18 cellular contexts compared by ENCODE assay signal in genomic region chr7:25947669-25948516, GRCh38.
DNase-seq lines count a peak whose midpoint lies in the region; ATAC-seq and TF ChIP-seq lines count a peak whose summit lies in the region.
"Had no signal": no experiment of that assay in that cellular context is flagged by ENCODE, and none has a peak within 500 bp of the region (broad histone marks: within the 10 kb centered on the region; RNA-seq: fewer than 3 reads in every experiment).

No MANE protein-coding gene starts in this region.

- WGBS in lower leg skin, 2 donors: 78 to 79% methylated on average over 13 of the region's 13 CpGs

- peaks cover 46% of the 10 kb centered on the region for H3K4me1 Mint-ChIP-seq in GM23338
- H3K4me1 Mint-ChIP-seq in progenitor cell of endocrine pancreas (ENCODE audit: low read depth): peaks cover 37% of the 10 kb centered on the region
- peaks cover 17% of the 10 kb centered on the region for H3K4me1 Mint-ChIP-seq in activated CD4-positive, alpha-beta T cell treated with anti-CD3 and anti-CD28 coated beads for 36 hours

- peak overlapping the region; percentile 93 for H3K4me2 ChIP-seq in GM23338
- H3K4me2 ChIP-seq in OCI-LY7 (ENCODE audit: low read length): peak overlapping the region; percentile 96
- H3K4me2 ChIP-seq: neural progenitor cell had no signal

- H3K79me2 ChIP-seq in GM23338 (replicated peaks; ENCODE audit: insufficient read depth) (peaks cover 28% of the 10 kb centered on the region), OCI-LY7 (ENCODE audit: insufficient read depth, low read depth, low read length) (peaks cover 14% of the 10 kb centered on the region; the same call in 1 of the 2 replicates)

- DNase-seq in GM23338 (ENCODE audit: low spot score) (no peak), OCI-LY7 (ENCODE audit: low spot score) (peak; percentile 21), progenitor cell of endocrine pancreas (ENCODE audit: low spot score, unreplicated experiment) (no peak), lower leg skin (ENCODE audit: low spot score in 2 of 2) (no peak), uterus (no peak)
- DNase-seq in activated CD4-positive, alpha-beta T cell treated with anti-CD3 and anti-CD28 coated beads for 36 hours: no peak
- DNase-seq: activated CD4-positive, alpha-beta T cell treated with anti-CD3 and anti-CD28 coated beads, Interleukin-2, amount 10 ng/mL, durations not matched to agents 7 days and 5 days; activated T-cell treated with anti-CD3 and anti-CD28 coated beads, Interleukin-2, amount 50 U/mL, for 24 hours; dermis blood vessel endothelial cell; heart right ventricle; kidney; NCI-H1105; NCI-H82; stimulated activated CD4-positive, alpha-beta T cell treated with anti-CD3 and anti-CD28 coated beads, Interleukin-2, amount 100 ng/mL, for 24 hours had no signal

- H3K27ac ChIP-seq in GM23338 (ENCODE audit: low read depth): no peak overlapping the region; the same call in 1 of the 2 replicates
- peak overlapping the region; percentile 44 for H3K27ac ChIP-seq in OCI-LY7 (ENCODE audit: low read depth, low read length, poor library complexity, severe bottlenecking)
- H3K27ac ChIP-seq in uterus: no peak overlapping the region
- H3K27ac ChIP-seq: heart right ventricle, neural progenitor cell had no signal

- H3K9me3 ChIP-seq in OCI-LY7 (ENCODE audit: low read length): peaks cover 20% of the 10 kb centered on the region
- H3K9me3 ChIP-seq in uterus: no peaks in the 10 kb centered on the region
- H3K9me3 ChIP-seq: heart right ventricle had no signal

- H2AFZ ChIP-seq in GM23338 (no peak overlapping the region), OCI-LY7 (ENCODE audit: low read length) (no peak overlapping the region)
- H2AFZ ChIP-seq: neural progenitor cell had no signal

- no peaks in the 10 kb centered on the region for H3K36me3 ChIP-seq in GM23338 (ENCODE audit: insufficient read depth)
- peaks cover 22% of the 10 kb centered on the region; the same call in 1 of the 2 replicates for H3K36me3 ChIP-seq in OCI-LY7 (ENCODE audit: insufficient read depth, low read length)
- H3K36me3 ChIP-seq in uterus: no peaks in the 10 kb centered on the region
- H3K36me3 ChIP-seq: heart right ventricle, neural progenitor cell had no signal

- BruUV-seq in OCI-LY7 (replicated peaks; lab: Mats Ljungman, UMichigan): no TSS peak

- intact Hi-C loops in OCI-LY7 (cut with micrococcal nuclease; ENCODE audit: unreplicated experiment): no loop called here
- intact Hi-C loops in lower leg skin (cut with DNase I; ENCODE audit: low total_unique reads): no loop called here
- intact Hi-C loops in uterus (cut with DNase I; ENCODE audit: low total_unique reads): no loop called here
- intact Hi-C loops in activated CD4-positive, alpha-beta T cell treated with anti-CD3 and anti-CD28 coated beads for 36 hours (cut with DNase I, micrococcal nuclease): no loop called here

- H3K27ac Mint-ChIP-seq in GM23338: no peak overlapping the region
- H3K27ac Mint-ChIP-seq in progenitor cell of endocrine pancreas: peak overlapping the region; percentile 34
- H3K27ac Mint-ChIP-seq in activated CD4-positive, alpha-beta T cell treated with anti-CD3 and anti-CD28 coated beads for 36 hours: no peak overlapping the region
- H3K27ac Mint-ChIP-seq: activated CD4-positive, alpha-beta T cell treated with anti-CD3 and anti-CD28 coated beads, Interleukin-2, amount 10 ng/mL, durations not matched to agents 7 days and 5 days; activated naive CD4-positive, alpha-beta T cell treated with anti-CD3 and anti-CD28 coated beads, Interleukin-2, amount 50 U/mL, for 72 hours; activated T-cell treated with anti-CD3 and anti-CD28 coated beads, Interleukin-2, amount 50 U/mL, for 24 hours; neural progenitor cell had no signal

- CTCF ChIA-PET in OCI-LY7 (lab: Charles Lee; ENCODE audit: unreplicated experiment): no interaction called here
- CTCF ChIA-PET in activated CD4-positive, alpha-beta T cell treated with anti-CD3 and anti-CD28 coated beads for 36 hours (lab: Charles Lee): interaction anchor here (0.6 to 1.8 kb wide), 3 partner anchors 53 to 417 kb away, joined by 3 to 5 read pairs (median 3); no protein-coding TSS in a partner anchor

- TF ChIP-seq POLR2A in GM15510 (IDR thresholded peaks at IDR 0.05; ENCODE audit: borderline replicate concordance, extremely low read depth, insufficient read length): peak; percentile 17
- TF ChIP-seq POLR2A in lower leg skin (IDR thresholded peaks at IDR 0.05): no peak
- TF ChIP-seq POLR2A in uterus (IDR thresholded peaks at IDR 0.05): no peak

- H3K27me3 Mint-ChIP-seq in GM23338 (ENCODE audit: insufficient read depth, low read depth, poor library complexity) (peaks cover 15% of the 10 kb centered on the region), progenitor cell of endocrine pancreas (no peaks in the 10 kb centered on the region)
- no peaks in the 10 kb centered on the region for H3K27me3 Mint-ChIP-seq in activated CD4-positive, alpha-beta T cell treated with anti-CD3 and anti-CD28 coated beads for 36 hours

- TF ChIP-seq CTCF in GM23338 (conservative IDR thresholded peaks at IDR 0.05; ENCODE audit: low read depth in 2 of 2): no peak
- no peak for TF ChIP-seq CTCF in OCI-LY7 (conservative IDR thresholded peaks at IDR 0.05; ENCODE audit: low read length)
- TF ChIP-seq CTCF in progenitor cell of endocrine pancreas (IDR thresholded peaks at IDR 0.05; ENCODE audit: unreplicated experiment): no peak
- no peak for TF ChIP-seq CTCF in lower leg skin (IDR thresholded peaks at IDR 0.05)
- no peak for TF ChIP-seq CTCF in uterus (IDR thresholded peaks at IDR 0.05)

- H3K4me3 Mint-ChIP-seq in GM23338 (no peak overlapping the region; the same call in 1 of the 3 replicates), progenitor cell of endocrine pancreas (ENCODE audit: low read depth) (peak overlapping the region; percentile 93)
- H3K4me3 Mint-ChIP-seq in activated CD4-positive, alpha-beta T cell treated with anti-CD3 and anti-CD28 coated beads for 36 hours: no peak overlapping the region
- H3K4me3 Mint-ChIP-seq: activated CD4-positive, alpha-beta T cell treated with anti-CD3 and anti-CD28 coated beads, Interleukin-2, amount 10 ng/mL, durations not matched to agents 7 days and 5 days; activated T-cell treated with anti-CD3 and anti-CD28 coated beads, Interleukin-2, amount 50 U/mL, for 24 hours; mesothelial cell of epicardium had no signal

- H3K9me2 ChIP-seq in GM23338 (ENCODE audit: insufficient read depth): no peaks in the 10 kb centered on the region
- H3K9me2 ChIP-seq in OCI-LY7 (ENCODE audit: insufficient read depth, low read length): no peaks in the 10 kb centered on the region

- no peaks in the 10 kb centered on the region for H3F3A ChIP-seq in GM23338 (replicated peaks; ENCODE audit: low read depth)

- H3K4me1 ChIP-seq in GM23338 (ENCODE audit: insufficient read depth) (peaks cover 36% of the 10 kb centered on the region), OCI-LY7 (ENCODE audit: insufficient read depth, low read length, poor library complexity, severe bottlenecking) (peaks cover 46% of the 10 kb centered on the region), uterus (peaks cover 0 to 8% of the 10 kb centered on the region in 2 donors)

- POLR2A ChIA-PET in OCI-LY7 (lab: Charles Lee): interaction anchor here (0.6 to 1.6 kb wide), 5 partner anchors 12 to 73 kb away, joined by 3 to 8 read pairs (median 3); no protein-coding TSS in a partner anchor
- POLR2A ChIA-PET in activated CD4-positive, alpha-beta T cell treated with anti-CD3 and anti-CD28 coated beads for 36 hours (lab: Charles Lee): no interaction called here

- H4K20me1 ChIP-seq in GM23338 (replicated peaks; ENCODE audit: insufficient read depth) (0 out of 2 replicates have a peak, but pooled peaks cover 8% of the 10 kb centered on the region), OCI-LY7 (ENCODE audit: insufficient read depth, low read length) (no peaks in the 10 kb centered on the region)

- H3K27me3 ChIP-seq in GM23338 (ENCODE audit: insufficient read depth) (no peaks in the 10 kb centered on the region), uterus (no peaks in the 10 kb centered on the region)

- H3K9me3 Mint-ChIP-seq in GM23338: peaks cover 3% of the 10 kb centered on the region; the same call in 2 of the 3 replicates
- H3K9me3 Mint-ChIP-seq in progenitor cell of endocrine pancreas (ENCODE audit: low read depth): peaks cover 3% of the 10 kb centered on the region
- no peaks in the 10 kb centered on the region for H3K9me3 Mint-ChIP-seq in activated CD4-positive, alpha-beta T cell treated with anti-CD3 and anti-CD28 coated beads for 36 hours (ENCODE audit: low read depth)
- H3K9me3 Mint-ChIP-seq: activated CD4-positive, alpha-beta T cell treated with anti-CD3 and anti-CD28 coated beads, Interleukin-2, amount 10 ng/mL, durations not matched to agents 7 days and 5 days; activated naive CD4-positive, alpha-beta T cell treated with anti-CD3 and anti-CD28 coated beads, Interleukin-2, amount 50 U/mL, for 72 hours; activated T-cell treated with anti-CD3 and anti-CD28 coated beads, Interleukin-2, amount 50 U/mL, for 24 hours; mesothelial cell of epicardium; neural progenitor cell had no signal

- peak overlapping the region; percentile 82 for H3K4me3 ChIP-seq in GM23338
- H3K4me3 ChIP-seq in OCI-LY7 (ENCODE audit: low read depth, low read length, poor library complexity, severe bottlenecking): peak overlapping the region; percentile 76
- no peak overlapping the region for H3K4me3 ChIP-seq in lower leg skin (ENCODE audit: low read depth, poor library complexity, severe bottlenecking)
- no peak overlapping the region for H3K4me3 ChIP-seq in uterus
- H3K4me3 ChIP-seq: heart right ventricle, neural progenitor cell had no signal

- H3K36me3 Mint-ChIP-seq in GM23338 (ENCODE audit: low read depth) (peaks cover 12% of the 10 kb centered on the region; the same call in 1 of the 3 replicates), progenitor cell of endocrine pancreas (ENCODE audit: insufficient read depth) (peaks cover 4% of the 10 kb centered on the region)
- H3K36me3 Mint-ChIP-seq in activated CD4-positive, alpha-beta T cell treated with anti-CD3 and anti-CD28 coated beads for 36 hours (ENCODE audit: low read depth): no peaks in the 10 kb centered on the region
- H3K36me3 Mint-ChIP-seq: mesothelial cell of epicardium, neural progenitor cell had no signal

- no peak for ATAC-seq in GM23338
- no peak for ATAC-seq in activated CD4-positive, alpha-beta T cell treated with anti-CD3 and anti-CD28 coated beads for 36 hours
- ATAC-seq: activated naive CD4-positive, alpha-beta T cell treated with anti-CD3 and anti-CD28 coated beads, Interleukin-2, amount 50 U/mL, for 72 hours; heart right ventricle had no signal

TF ChIP-seq in GM23338, 12 proteins besides CTCF, POLR2A, EP300 and RAD21 (continues in another document):
- no peak for TF ChIP-seq EZH2 (IDR thresholded peaks at IDR 0.05; ENCODE audit: low read depth, unreplicated experiment)
- no peak for TF ChIP-seq POLR2AphosphoS5 (IDR thresholded peaks at IDR 0.05; ENCODE audit: low read depth)
- TF ChIP-seq EZH2phosphoT487 (IDR thresholded peaks at IDR 0.05; ENCODE audit: unreplicated experiment): no peak
- no peak for TF ChIP-seq CREB1 (CRISPR knock-in tag; IDR thresholded peaks at IDR 0.05; ENCODE audit: low read depth)

Comparison
In these comparisons a context has a peak if more than half of its experiments do, and no peak if none do; other contexts are left out.
1. H3K4me3 ChIP-seq: peak in GM23338 (single experiment) and OCI-LY7 (single experiment); none in lower leg skin (single experiment) and uterus (0 of 2).